27 cellular contexts compared by ENCODE assay signal in the genomic region with DNA sequence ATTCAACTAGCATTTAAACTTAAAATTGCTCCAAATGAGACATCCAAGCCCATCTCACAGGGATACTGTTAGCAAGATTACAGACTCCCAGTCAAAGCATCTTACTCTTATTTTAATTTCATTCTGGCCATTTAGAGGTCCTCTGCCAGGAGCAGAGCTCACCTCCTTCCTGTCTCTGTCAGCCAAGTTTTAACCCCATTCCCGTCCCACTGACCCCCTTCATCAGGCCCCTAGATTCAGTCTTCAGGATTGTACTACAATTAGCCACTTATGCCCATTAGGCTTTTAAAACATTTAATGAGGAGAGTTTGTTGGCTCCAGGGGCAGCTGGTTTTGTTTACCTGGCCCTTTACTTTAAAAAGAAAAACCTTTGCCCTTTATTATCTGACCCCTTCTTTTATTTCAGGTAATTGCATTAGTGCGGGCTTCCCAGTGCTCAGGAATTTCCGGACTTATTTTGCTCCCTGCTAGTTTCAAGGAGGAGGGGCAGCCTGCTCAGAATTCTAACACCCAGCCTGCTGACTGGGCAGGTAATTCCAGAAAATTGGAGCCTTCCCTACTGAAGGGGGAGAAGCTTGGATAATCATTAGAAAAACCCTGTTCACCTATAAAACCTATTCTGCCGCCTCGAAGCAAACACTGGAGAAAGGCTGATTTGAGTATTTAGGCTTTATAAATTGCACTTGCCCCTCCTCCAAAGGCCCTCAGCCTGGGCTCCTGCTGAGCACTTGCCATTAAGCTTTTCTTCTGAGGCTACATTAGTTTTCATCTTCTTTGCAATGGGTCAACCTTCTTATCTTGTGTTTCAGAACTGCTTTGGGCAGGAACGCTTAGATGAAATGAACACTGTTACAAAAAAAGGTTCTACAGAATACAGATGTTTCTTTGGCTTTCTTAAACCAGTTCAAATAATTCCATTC.
A peak's percentile ranks its signal among the peaks of the same experiment; 100 is the strongest.
DNase-seq lines count a peak whose midpoint lies in the region; ATAC-seq and TF ChIP-seq lines count a peak whose summit lies in the region.
"Had no signal": no experiment of that assay in that cellular context is flagged by ENCODE, and none has a peak within 500 bp of the region (broad histone marks: within the 10 kb centered on the region; RNA-seq: fewer than 3 reads in every experiment).

No MANE protein-coding gene starts in this region.

- peak; percentile 96 for ATAC-seq in GM23338
- ATAC-seq in natural killer cell, result no peak
- ATAC-seq: Panc1 had no signal

- H3K27ac Mint-ChIP-seq in GM23338, result peak overlapping the region; percentile 96
- H3K27ac Mint-ChIP-seq in endodermal cell, result peak overlapping the region; percentile 87
- H3K27ac Mint-ChIP-seq in mesothelial cell of epicardium, result peak overlapping the region; percentile 48
- H3K27ac Mint-ChIP-seq in natural killer cell, result no peak overlapping the region
- H3K27ac Mint-ChIP-seq in MCF 10A (ENCODE audit: low read depth, unreplicated experiment), result no peak overlapping the region
- H3K27ac Mint-ChIP-seq: naive B cell had no signal

- H3K27me3 Mint-ChIP-seq in GM23338 (ENCODE audit: insufficient read depth, low read depth, poor library complexity) (no peaks in the 10 kb centered on the region), endodermal cell (ENCODE audit: insufficient read depth) (no peaks in the 10 kb centered on the region), mesothelial cell of epicardium (ENCODE audit: low read depth) (peaks cover 8% of the 10 kb centered on the region), natural killer cell (ENCODE audit: low read depth in 2 of 2) (peaks cover 13 to 14% of the 10 kb centered on the region in 2 donors), MCF 10A (ENCODE audit: insufficient read depth, unreplicated experiment) (peaks cover 31% of the 10 kb centered on the region)

- CTCF ChIA-PET in MCF 10A (lab: Yijun Ruan, JAX), result interaction anchor here (1.1 kb wide), 1 partner anchor 15 kb away, joined by 3 read pairs; no protein-coding TSS in a partner anchor

- POLR2A ChIA-PET in MCF 10A (lab: Yijun Ruan, JAX), result no interaction called here

- 0 to 7% methylated on average over 1 to 6 of the region's 6 CpGs for WGBS in endodermal cell (ENCODE audit: insufficient coverage in 1 of 2, insufficient read length in 1 of 2), 2 experiments

- H4K20me1 ChIP-seq in GM23338 (replicated peaks; ENCODE audit: insufficient read depth), result no peaks in the 10 kb centered on the region

- H3K4me1 ChIP-seq in GM23338 (ENCODE audit: insufficient read depth), result peaks cover 49% of the 10 kb centered on the region
- peaks cover 15% of the 10 kb centered on the region for H3K4me1 ChIP-seq in endodermal cell (ENCODE audit: control insufficient read depth, insufficient read depth, low read length)
- H3K4me1 ChIP-seq: left ventricle myocardium inferior, parathyroid adenoma, right lobe of liver, transverse colon had no signal

- H3K27me3 ChIP-seq in GM23338 (ENCODE audit: insufficient read depth) (no peaks in the 10 kb centered on the region), endodermal cell (ENCODE audit: control insufficient read depth, insufficient read depth, low read length, poor library complexity, severe bottlenecking) (no peaks in the 10 kb centered on the region)
- H3K27me3 ChIP-seq: brain microvascular endothelial cell, right lobe of liver had no signal

- H3K9me3 ChIP-seq in endodermal cell (ENCODE audit: control insufficient read depth, low read length), result no peaks in the 10 kb centered on the region
- H3K9me3 ChIP-seq: left ventricle myocardium inferior, right lobe of liver, transverse colon had no signal

- H3K9ac ChIP-seq in endodermal cell (ENCODE audit: extremely low read depth, low read length, poor library complexity, severe bottlenecking), result peak overlapping the region; percentile 22
- H3K9ac ChIP-seq: parathyroid adenoma had no signal

- H3K4me2 ChIP-seq in GM23338, result peak overlapping the region; percentile 65

- no peaks in the 10 kb centered on the region for H3K36me3 ChIP-seq in GM23338 (ENCODE audit: insufficient read depth)
- no peaks in the 10 kb centered on the region for H3K36me3 ChIP-seq in endodermal cell (ENCODE audit: control insufficient read depth, insufficient read depth, low read length)
- H3K36me3 ChIP-seq: brain microvascular endothelial cell, left ventricle myocardium inferior, right lobe of liver, transverse colon had no signal

- peak; percentile 78 for DNase-seq in GM23338 (ENCODE audit: low spot score)
- DNase-seq in HuH-7 (ENCODE audit: low spot score), result peak; percentile 16
- peak; percentile 82 for DNase-seq in endodermal cell
- no peak for DNase-seq in mesothelial cell of epicardium (ENCODE audit: low spot score in 2 of 2, unreplicated experiment in 2 of 2)
- DNase-seq in hypothalamus (lab: John Stamatoyannopoulos, UW), result no peak
- DNase-seq in natural killer cell, result no peak
- no peak for DNase-seq in pons (ENCODE audit: low spot score)
- no peak for DNase-seq in MCF 10A (ENCODE audit: unreplicated experiment)
- DNase-seq: activated CD4-positive, alpha-beta T cell treated with anti-CD3 and anti-CD28 coated beads, Interleukin-2, amount 50 U/mL, for 48 hours; activated CD4-positive, CD25-positive, alpha-beta regulatory T cell; activated naive CD4-positive, alpha-beta T cell treated with Interleukin-2 at 50 U/mL for 16 hours; brain microvascular endothelial cell; GOT3; head of caudate nucleus; KG1; left ventricle myocardium inferior; MM.1S; naive B cell; NCI-H1436; NCI-H524; right lobe of liver; SHP77 treated with DMSO at 0.1 percent for 48 hours; stimulated activated CD4-positive, alpha-beta T cell treated with anti-CD3 and anti-CD28 coated beads, Interleukin-2, amount 100 ng/mL, for 48 hours; transverse colon had no signal

- TF ChIP-seq CTCF in GM23338 (conservative IDR thresholded peaks at IDR 0.05; ENCODE audit: low read depth in 2 of 2), result no peak
- TF ChIP-seq CTCF in endodermal cell (conservative IDR thresholded peaks at IDR 0.05), result no peak
- TF ChIP-seq CTCF in mesothelial cell of epicardium (IDR thresholded peaks at IDR 0.05; ENCODE audit: unreplicated experiment), result no peak
- TF ChIP-seq CTCF in natural killer cell (IDR thresholded peaks at IDR 0.05), result no peak
- no peak for TF ChIP-seq CTCF in MCF 10A (IDR thresholded peaks at IDR 0.05; ENCODE audit: unreplicated experiment)

- H3F3A ChIP-seq in GM23338 (replicated peaks; ENCODE audit: low read depth), result no peaks in the 10 kb centered on the region

- H2AFZ ChIP-seq in GM23338, result peak overlapping the region; percentile 0
- H2AFZ ChIP-seq: parathyroid adenoma had no signal

- BruUV-seq in MCF 10A (replicated peaks; lab: Mats Ljungman, UMichigan), result no TSS peak

- H3K36me3 Mint-ChIP-seq in GM23338 (ENCODE audit: low read depth), result no peaks in the 10 kb centered on the region
- no peaks in the 10 kb centered on the region for H3K36me3 Mint-ChIP-seq in endodermal cell (ENCODE audit: low read depth)
- H3K36me3 Mint-ChIP-seq in mesothelial cell of epicardium, result no peaks in the 10 kb centered on the region
- H3K36me3 Mint-ChIP-seq in natural killer cell, result no peaks in the 10 kb centered on the region
- no peaks in the 10 kb centered on the region for H3K36me3 Mint-ChIP-seq in MCF 10A (ENCODE audit: insufficient read depth, unreplicated experiment)
- H3K36me3 Mint-ChIP-seq: naive B cell had no signal

- H3K4me3 Mint-ChIP-seq in GM23338 (peak overlapping the region; percentile 39; the same call in 2 of the 3 replicates), endodermal cell (peak overlapping the region; percentile 19), mesothelial cell of epicardium (no peak overlapping the region), natural killer cell (no peak overlapping the region), MCF 10A (ENCODE audit: unreplicated experiment) (no peak overlapping the region)
- H3K4me3 Mint-ChIP-seq: naive B cell had no signal

- H3K4me3 ChIP-seq in GM23338, result peak overlapping the region; percentile 34
- H3K4me3 ChIP-seq in endodermal cell (ENCODE audit: low read length), result peak overlapping the region; percentile 71
- H3K4me3 ChIP-seq: left ventricle myocardium inferior, right lobe of liver, transverse colon had no signal

- H3K27ac ChIP-seq in GM23338 (ENCODE audit: low read depth), result peak overlapping the region; percentile 83
- H3K27ac ChIP-seq in endodermal cell (ENCODE audit: low read depth, low read length), result no peak overlapping the region
- H3K27ac ChIP-seq: brain microvascular endothelial cell, epithelial cell of prostate, left ventricle myocardium inferior, parathyroid adenoma, right lobe of liver, transverse colon had no signal

- intact Hi-C loops in natural killer cell (cut with micrococcal nuclease) (no loop called here), MCF 10A (cut with micrococcal nuclease) (no loop called here)

- H3K4me1 Mint-ChIP-seq in GM23338 (peaks cover 42% of the 10 kb centered on the region), endodermal cell (peaks cover 28% of the 10 kb centered on the region), mesothelial cell of epicardium (peaks cover 10% of the 10 kb centered on the region), natural killer cell (no peaks in the 10 kb centered on the region), MCF 10A (ENCODE audit: insufficient read depth, unreplicated experiment) (no peaks in the 10 kb centered on the region)

- H3K9me3 Mint-ChIP-seq in GM23338, result no peaks in the 10 kb centered on the region
- H3K9me3 Mint-ChIP-seq in endodermal cell, result no peaks in the 10 kb centered on the region
- no peaks in the 10 kb centered on the region for H3K9me3 Mint-ChIP-seq in mesothelial cell of epicardium
- H3K9me3 Mint-ChIP-seq in natural killer cell, result no peaks in the 10 kb centered on the region
- no peaks in the 10 kb centered on the region for H3K9me3 Mint-ChIP-seq in MCF 10A (ENCODE audit: unreplicated experiment)

- H3K9me2 ChIP-seq in GM23338 (ENCODE audit: insufficient read depth), result peaks cover 5% of the 10 kb centered on the region; the same call in 1 of the 2 replicates

- no peaks in the 10 kb centered on the region for H3K79me2 ChIP-seq in GM23338 (replicated peaks; ENCODE audit: insufficient read depth)
- H3K79me2 ChIP-seq: parathyroid adenoma had no signal

Comparison
In these comparisons a context has a peak if more than half of its experiments do, and no peak if none do; other contexts are left out.
1. DNase-seq: peak in GM23338 (single experiment), HuH-7 (single experiment) and endodermal cell (single experiment); none in mesothelial cell of epicardium (0 of 2), hypothalamus (0 of 51), natural killer cell (single experiment), pons (single experiment) and MCF 10A (single experiment).
2. H3K27ac Mint-ChIP-seq: peak in GM23338 (single experiment), endodermal cell (single experiment) and mesothelial cell of epicardium (single experiment); none in natural killer cell (0 of 2) and MCF 10A (single experiment).
3. H3K4me3 Mint-ChIP-seq: peak in GM23338 (single experiment) and endodermal cell (single experiment); none in mesothelial cell of epicardium (single experiment), natural killer cell (single experiment) and MCF 10A (single experiment).